9 cellular contexts compared by ENCODE assay signal in genomic region chr5:93611900-93612898, GRCh38. TPM values are rescaled to one million over a fixed set of nuclear protein-coding genes. Genes with fewer than 3 reads are reported as not detected.
A peak's percentile ranks its signal among the peaks of the same experiment; 100 is the strongest.
DNase-seq lines count a peak whose midpoint lies in the region; FAIRE-seq and TF ChIP-seq lines count a peak whose summit lies in the region.
"Had no signal": no experiment of that assay in that cellular context is flagged by ENCODE, and none has a peak within 500 bp of the region (broad histone marks: within the 10 kb centered on the region; RNA-seq: fewer than 3 reads in every experiment).

No MANE protein-coding gene starts in this region.

- H3K9me3 Mint-ChIP-seq in activated T-cell treated with anti-CD3 and anti-CD28 coated beads, Interleukin-2, amount 50 U/mL, for 24 hours: peaks cover 7% of the 10 kb centered on the region

- TF ChIP-seq POLR2A in Peyer's patch (IDR thresholded peaks at IDR 0.05): no peak
- no peak for TF ChIP-seq POLR2A in suprapubic skin (IDR thresholded peaks at IDR 0.05)

- no peak overlapping the region for H3K4me3 ChIP-seq in Peyer's patch
- H3K4me3 ChIP-seq in iPS-18a (ENCODE audit: low read length): peak overlapping the region; percentile 42
- peak overlapping the region in 1 of 2 donors; percentile 22 for H3K4me3 ChIP-seq in small intestine (ENCODE audit: low read depth in 1 of 2, low read length in 2 of 2)
- H3K4me3 ChIP-seq in suprapubic skin: no peak overlapping the region

- peaks cover 0 to 36% of the 10 kb centered on the region in 2 donors for H3K27me3 ChIP-seq in Peyer's patch
- peaks cover 100% of the 10 kb centered on the region for H3K27me3 ChIP-seq in iPS-18a (ENCODE audit: control insufficient read depth, insufficient read depth, low read length)
- peaks cover 0 to 22% of the 10 kb centered on the region in 2 donors for H3K27me3 ChIP-seq in small intestine (ENCODE audit: control insufficient read depth in 2 of 2, insufficient read depth in 2 of 2, low read length in 2 of 2)
- peaks cover 81% of the 10 kb centered on the region for H3K27me3 ChIP-seq in suprapubic skin

- H3K9me3 ChIP-seq in Peyer's patch (no peaks in the 10 kb centered on the region), iPS-18a (ENCODE audit: control insufficient read depth, low read depth, low read length) (no peaks in the 10 kb centered on the region), small intestine (ENCODE audit: control insufficient read depth, low read depth) (no peaks in the 10 kb centered on the region), suprapubic skin (no peaks in the 10 kb centered on the region)

- H3K36me3 Mint-ChIP-seq in activated T-cell treated with anti-CD3 and anti-CD28 coated beads, Interleukin-2, amount 50 U/mL, for 24 hours (ENCODE audit: low read depth): no peaks in the 10 kb centered on the region

- WGBS in small intestine, 3 donors: 2 to 4% (median 2%) methylated on average over 38 to 43 of the region's 44 CpGs
- WGBS in suprapubic skin: 7% methylated on average over 44 of the region's 44 CpGs

- no peak overlapping the region for H3K27ac Mint-ChIP-seq in activated T-cell treated with anti-CD3 and anti-CD28 coated beads, Interleukin-2, amount 50 U/mL, for 24 hours

- H3K27ac ChIP-seq in Peyer's patch (no peak overlapping the region), iPS-18a (ENCODE audit: low read length) (no peak overlapping the region), small intestine (ENCODE audit: low read depth in 1 of 2, low read length in 1 of 2) (no peak overlapping the region), suprapubic skin (no peak overlapping the region)

- DNase-seq in activated T-cell treated with anti-CD3 and anti-CD28 coated beads, Interleukin-2, amount 50 U/mL, for 24 hours: peak; percentile 36
- no peak for DNase-seq in activated T-cell treated with anti-CD3 and anti-CD28 coated beads for 4 hours
- DNase-seq in Peyer's patch: peak in 2 of 3 donors; percentile 63 to 70
- peak; percentile 56 for DNase-seq in small intestine
- DNase-seq in mucosa of gallbladder (ENCODE audit: low spot score): no peak
- DNase-seq in posterior vena cava (ENCODE audit: low spot score): no peak
- DNase-seq in suprapubic skin (ENCODE audit: low spot score in 2 of 2): no peak

- intact Hi-C loops in posterior vena cava (cut with DNase I): no loop called here

- no peaks in the 10 kb centered on the region for H3K36me3 ChIP-seq in Peyer's patch
- H3K36me3 ChIP-seq in iPS-18a (ENCODE audit: control insufficient read depth, low read depth, low read length): no peaks in the 10 kb centered on the region
- no peaks in the 10 kb centered on the region for H3K36me3 ChIP-seq in small intestine (ENCODE audit: control insufficient read depth in 2 of 2, insufficient read depth in 2 of 2, low read length in 2 of 2)
- no peaks in the 10 kb centered on the region for H3K36me3 ChIP-seq in suprapubic skin

- no peak for TF ChIP-seq CTCF in Peyer's patch (IDR thresholded peaks at IDR 0.05)
- no peak for TF ChIP-seq CTCF in suprapubic skin (IDR thresholded peaks at IDR 0.05)

- no peak overlapping the region for H3K4me3 Mint-ChIP-seq in activated T-cell treated with anti-CD3 and anti-CD28 coated beads, Interleukin-2, amount 50 U/mL, for 24 hours

- peaks cover 92% of the 10 kb centered on the region for H3K27me3 Mint-ChIP-seq in activated T-cell treated with anti-CD3 and anti-CD28 coated beads, Interleukin-2, amount 50 U/mL, for 24 hours

- H3K4me1 Mint-ChIP-seq in activated T-cell treated with anti-CD3 and anti-CD28 coated beads, Interleukin-2, amount 50 U/mL, for 24 hours (ENCODE audit: low read depth): peaks cover 13% of the 10 kb centered on the region

- no peak for FAIRE-seq in small intestine (lab: Jason Lieb, UNC)
- FAIRE-seq: islet of Langerhans had no signal

- no peak overlapping the region for H3K9ac ChIP-seq in iPS-18a (ENCODE audit: low read length)

- H3K4me1 ChIP-seq in Peyer's patch (peaks cover 0 to 9% (median 2%) of the 10 kb centered on the region in 4 donors), iPS-18a (ENCODE audit: control insufficient read depth, low read depth, low read length) (peaks cover 28% of the 10 kb centered on the region), small intestine (ENCODE audit: control insufficient read depth in 2 of 2, insufficient read depth in 1 of 2, low read depth in 1 of 2, low read length in 1 of 2) (no peaks in the 10 kb centered on the region), suprapubic skin (peaks cover 23% of the 10 kb centered on the region)

- TF ChIP-seq EP300 in suprapubic skin (IDR thresholded peaks at IDR 0.05): no peak

RNA-seq across cellular contexts. Expression of gene NR2F1, which starts 29.2 kb away (rescaled TPM):
- total RNA-seq in Peyer's patch (10 to 100 TPM in 1 of 4 donors, 1 to 10 TPM in 3; 2.1 to 28.1 (median 7.0) TPM), mucosa of gallbladder (162 TPM), posterior vena cava (10 to 100 TPM; 31.5 to 41.7 TPM), suprapubic skin (1 to 10 TPM in 2 of 4 donors, under 1 TPM in 2; 0.49 to 3.1 (median 1.3) TPM)
- polyA plus RNA-seq in small intestine: 10 to 100 TPM in 1 of 3 donors, 1 to 10 TPM in 1, under 1 TPM in 1; 0.67 to 12.1 (median 3.5) TPM

RNA-seq across cellular contexts. Expression of gene NR2F1-AS1, which starts 31.2 kb away (rescaled TPM):
- total RNA-seq in Peyer's patch (1 to 10 TPM in 3 of 4 donors, under 1 TPM in 1; 0.35 to 9.1 (median 3.2) TPM), mucosa of gallbladder (29.5 TPM), posterior vena cava (10 to 100 TPM; 19.7 to 25.6 TPM), suprapubic skin (1 to 10 TPM in 3 of 4 donors, under 1 TPM in 1; 0.76 to 1.4 (median 1.2) TPM)
- 1 to 10 TPM in 2 of 3 donors, under 1 TPM in 1; 0.89 to 4.4 (median 3.5) TPM for polyA plus RNA-seq in small intestine

Comparison
In these comparisons a context has a peak if more than half of its experiments do, and no peak if none do; other contexts are left out.
1. DNase-seq: peak in activated T-cell treated with anti-CD3 and anti-CD28 coated beads, Interleukin-2, amount 50 U/mL, for 24 hours (single experiment), Peyer's patch (2 of 3) and small intestine (single experiment); none in activated T-cell treated with anti-CD3 and anti-CD28 coated beads for 4 hours (single experiment), mucosa of gallbladder (single experiment), posterior vena cava (single experiment) and suprapubic skin (0 of 2).